Comparison of ENCODE assay signal across 8 cellular contexts in the genomic region with DNA sequence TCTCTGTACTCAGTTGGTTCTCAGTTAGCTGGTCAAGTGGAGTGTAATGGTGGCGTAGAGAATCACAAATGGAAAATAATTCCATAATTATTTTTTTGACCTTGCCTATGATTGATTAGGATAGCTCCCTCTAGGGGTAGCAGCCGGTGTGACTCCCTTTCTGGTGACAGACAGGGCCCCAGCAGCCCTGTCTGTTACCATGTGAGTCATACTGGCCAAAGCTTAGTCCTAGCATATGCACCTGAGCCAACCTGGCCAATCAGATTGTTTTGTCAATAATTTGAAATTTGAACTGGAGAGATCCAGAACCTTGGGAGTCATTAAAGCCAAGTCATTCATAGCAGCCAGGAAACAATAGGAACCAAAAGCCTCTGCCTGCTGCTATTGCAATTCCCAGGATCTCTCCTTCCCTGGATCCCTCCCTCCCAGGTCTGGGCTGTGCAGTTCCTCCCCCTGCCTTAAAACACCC. TPM values are rescaled to one million over a fixed set of nuclear protein-coding genes. Genes with fewer than 3 reads are reported as not detected.
DNase-seq lines count a peak whose midpoint lies in the region; ATAC-seq and TF ChIP-seq lines count a peak whose summit lies in the region.

No MANE protein-coding gene starts in this region.

- peak; percentile 94 for TF ChIP-seq CTCF in MM.1S (IDR thresholded peaks at IDR 0.05; ENCODE audit: low read length)
- TF ChIP-seq CTCF in fibroblast of the aortic adventitia (IDR thresholded peaks at IDR 0.05; ENCODE audit: insufficient read depth, low read length), result peak; percentile 86
- TF ChIP-seq CTCF in omental fat pad (IDR thresholded peaks at IDR 0.05), result peak in 1 of 3 donors; percentile 5
- TF ChIP-seq CTCF in thyroid gland (IDR thresholded peaks at IDR 0.05), result peak; percentile 78 to 85 (median 79)

- no peaks in the 10 kb centered on the region for H3K9me2 ChIP-seq in MM.1S (replicated peaks; ENCODE audit: insufficient read depth, low read length)

- H3K79me2 ChIP-seq in MM.1S (ENCODE audit: low read length), result peaks cover 15% of the 10 kb centered on the region

- H3K4me2 ChIP-seq in MM.1S (ENCODE audit: low read depth, low read length), result no peak overlapping the region

- no peak overlapping the region for H2AFZ ChIP-seq in MM.1S (ENCODE audit: low read length)

- H3K4me1 ChIP-seq in MM.1S (ENCODE audit: low read length) (peaks cover 29% of the 10 kb centered on the region), SJCRH30 (peaks cover 3% of the 10 kb centered on the region; the same call in 1 of the 2 replicates), thyroid gland (peaks cover 55 to 69% of the 10 kb centered on the region in 2 donors)

- H3K27me3 ChIP-seq in MM.1S (replicated peaks; ENCODE audit: insufficient read depth, low read length), result no peaks in the 10 kb centered on the region
- H3K27me3 ChIP-seq in SJCRH30, result no peaks in the 10 kb centered on the region
- no peaks in the 10 kb centered on the region for H3K27me3 ChIP-seq in thyroid gland

- H3K9me3 ChIP-seq in MM.1S (replicated peaks; ENCODE audit: insufficient read depth, low read length) (no peaks in the 10 kb centered on the region), SJCRH30 (replicated peaks) (no peaks in the 10 kb centered on the region), thyroid gland (no peaks in the 10 kb centered on the region)

- no peak overlapping the region for H3K4me3 ChIP-seq in MM.1S (ENCODE audit: low read length)
- H3K4me3 ChIP-seq in SJCRH30, result no peak overlapping the region
- H3K4me3 ChIP-seq in fibroblast of the aortic adventitia (ENCODE audit: low read depth, low read length), result no peak overlapping the region
- no peak overlapping the region for H3K4me3 ChIP-seq in thyroid gland (replicated peaks in 1 of 3)

- no peak overlapping the region for H3K9ac ChIP-seq in MM.1S (ENCODE audit: low read length)

- H3K27ac ChIP-seq in MM.1S (ENCODE audit: low read length) (no peak overlapping the region), SJCRH30 (no peak overlapping the region), thyroid gland (peak overlapping the region; percentile 51 to 92 (median 65))

- intact Hi-C loops in thyroid gland (cut with DNase I), result no loop called here

- ATAC-seq in GM19351 (IDR thresholded peaks at IDR 0.05; ENCODE audit: unreplicated experiment) (peak; percentile 69), omental fat pad (ENCODE audit: low FRiP score) (peak; percentile 64)

- no peaks in the 10 kb centered on the region for H4K20me1 ChIP-seq in MM.1S (ENCODE audit: insufficient read depth, low read length)

- H3K36me3 ChIP-seq in MM.1S (replicated peaks; ENCODE audit: insufficient read depth, low read length) (no peaks in the 10 kb centered on the region), SJCRH30 (no peaks in the 10 kb centered on the region), thyroid gland (no peaks in the 10 kb centered on the region)

- 32 to 36% methylated on average over 2 of the region's 2 CpGs for WGBS in thyroid gland, 2 donors

- DNase-seq in AML-193 (lab: John Stamatoyannopoulos, UW) (peak; percentile 86 to 92), MM.1S (peak; percentile 79), SJCRH30 (peak; percentile 73 to 76), fibroblast of the aortic adventitia (ENCODE audit: low read depth) (peak; percentile 77), omental fat pad (ENCODE audit: low spot score) (peak; percentile 83), thyroid gland (peak; percentile 88 to 89)
- DNase-seq in activated effector memory CD4-positive, alpha-beta T cell treated with Interleukin-2 at 50 U/mL for 16 hours, result peak; percentile 53

- TF ChIP-seq POLR2A in thyroid gland (IDR thresholded peaks at IDR 0.05), result peak in 1 of 2 donors; percentile 30

- peaks cover 26% of the 10 kb centered on the region for H3F3A ChIP-seq in MM.1S (ENCODE audit: insufficient read depth, low read length)

RNA-seq across cellular contexts. Expression of a gene that starts 5.6 kb away (rescaled TPM):
- 9.7 and 10.4 TPM in 2 replicates for total RNA-seq in SJCRH30 (2014; rRNA removed; shearing (Covaris generic))
- total RNA-seq in fibroblast of the aortic adventitia (ENCODE audit: low replicate concordance) (44.9 and 198 TPM in 2 replicates), omental fat pad (10 to 100 TPM; 20.1 to 39.7 (median 30.8) TPM), thyroid gland (100 to 1,000 TPM in 1 of 4 donors, 10 to 100 TPM in 3; 47.3 to 103 (median 78.9) TPM)

RNA-seq across cellular contexts. Expression of a gene that starts 10.7 kb away (rescaled TPM):
- total RNA-seq in SJCRH30 (2014; rRNA removed; shearing (Covaris generic)), result not detected in 2 replicates
- total RNA-seq in fibroblast of the aortic adventitia (ENCODE audit: low replicate concordance) (not detected in 2 replicates), omental fat pad (1 to 10 TPM in 2 of 4 donors, not detected in 2; 2.4 to 6.6 TPM), thyroid gland (100 to 1,000 TPM in 3 of 4 donors, 10 to 100 TPM in 1; 63.6 to 150 (median 127) TPM)

RNA-seq across cellular contexts. Expression of a gene that starts 23.9 kb away (rescaled TPM):
- 47.0 and 64.2 TPM in 2 replicates for total RNA-seq in SJCRH30 (2014; rRNA removed; shearing (Covaris generic))
- total RNA-seq in fibroblast of the aortic adventitia (ENCODE audit: low replicate concordance) (49.5 and 109 TPM in 2 replicates), omental fat pad (100 to 1,000 TPM in 2 of 4 donors, 10 to 100 TPM in 2; 72.4 to 156 (median 100) TPM), thyroid gland (100 to 1,000 TPM; 165 to 221 (median 193) TPM)

RNA-seq across cellular contexts. Expression of a gene that starts 50.9 kb away (rescaled TPM):
- 3.7 and 3.9 TPM in 2 replicates for total RNA-seq in SJCRH30 (2014; rRNA removed; shearing (Covaris generic))
- total RNA-seq in fibroblast of the aortic adventitia (ENCODE audit: low replicate concordance), result 0.08 and 3.7 TPM in 2 replicates
- total RNA-seq in omental fat pad, result 1 to 10 TPM; 2.9 to 8.5 (median 6.9) TPM
- total RNA-seq in thyroid gland, result 10 to 100 TPM in 3 of 4 donors, 1 to 10 TPM in 1; 7.1 to 14.1 (median 12.3) TPM

Comparison
In these comparisons a context has a peak if more than half of its experiments do, and no peak if none do; other contexts are left out.
1. H3K27ac ChIP-seq: peak in thyroid gland (3 of 3); none in MM.1S (single experiment) and SJCRH30 (single experiment).
2. RNA of a gene that starts 10.7 kb away (total RNA-seq): 63.6 to 150 TPM in thyroid gland; 2.4 to 6.6 TPM in omental fat pad, not detected in SJCRH30 and not detected in fibroblast of the aortic adventitia; every median in the first group is over 4 times any median in the second.
3. Peak in every context shown above with its lines, with median percentiles within 50 percentile points of each other: DNase-seq.